ENCODE assay signal across 24 cellular contexts in genomic region chr12:967641-968040, GRCh38.
"Had no signal": no experiment of that assay in that cellular context is flagged by ENCODE, and none has a peak within 500 bp of the region (broad histone marks: within the 10 kb centered on the region; RNA-seq: fewer than 3 reads in every experiment).

No MANE protein-coding gene starts in this region.

- H3K36me3 Mint-ChIP-seq: naive B cell; natural killer cell; stimulated activated naive B cell treated with anti-CD40 and anti-IgM and Interleukin-4, amounts not matched to agents 10 μg/mL and 1 μg/mL and 100 μg/mL, for 72 hours had no signal

- H3K36me3 ChIP-seq: left lung, lower lobe of right lung, ovary, right atrium auricular region, right lobe of liver, stomach, thyroid gland, transverse colon, upper lobe of left lung, vagina had no signal

- H3K4me3 Mint-ChIP-seq: naive B cell; natural killer cell; stimulated activated naive B cell treated with anti-CD40 and anti-IgM and Interleukin-4, amounts not matched to agents 10 μg/mL and 1 μg/mL and 100 μg/mL, for 72 hours had no signal

- H3K4me1 ChIP-seq: left lung, lower lobe of right lung, right atrium auricular region, right lobe of liver, stomach, thyroid gland, transverse colon, upper lobe of left lung, vagina had no signal

- DNase-seq: hippocampal formation; kidney glomerular epithelial cell; left cardiac atrium; left lung; lower lobe of right lung; mammary epithelial cell; mesenchymal stem cell; naive B cell; natural killer cell; ovary; right lobe of liver; stimulated activated CD4-positive, alpha-beta T cell treated with anti-CD3 and anti-CD28 coated beads, Interleukin-2, amount 100 ng/mL, for 24 hours; stimulated activated CD4-positive, alpha-beta T cell treated with anti-CD3 and anti-CD28 coated beads, Interleukin-4, amount 100 ng/mL, for 1 hour; stimulated activated naive B cell treated with anti-CD40 and anti-IgM and Interleukin-4, amounts not matched to agents 10 μg/mL and 1 μg/mL and 100 μg/mL, for 72 hours; stimulated activated naive CD8-positive, alpha-beta T cell treated with anti-CD3 and anti-CD28 coated beads, Interleukin-15, Interleukin-2, amounts not matched to agents 100 U/mL and 50 U/mL, for 24 hours; stomach; testis; thyroid gland; transverse colon; upper lobe of left lung had no signal

- H3K4me1 Mint-ChIP-seq: naive B cell; natural killer cell; stimulated activated naive B cell treated with anti-CD40 and anti-IgM and Interleukin-4, amounts not matched to agents 10 μg/mL and 1 μg/mL and 100 μg/mL, for 72 hours had no signal

- H3K9me3 Mint-ChIP-seq: naive B cell; natural killer cell; stimulated activated naive B cell treated with anti-CD40 and anti-IgM and Interleukin-4, amounts not matched to agents 10 μg/mL and 1 μg/mL and 100 μg/mL, for 72 hours had no signal

- H3K27me3 ChIP-seq: left lung, ovary, right atrium auricular region, right lobe of liver, stomach, testis, thyroid gland, transverse colon, upper lobe of left lung, vagina had no signal

- H3K27me3 Mint-ChIP-seq: naive B cell; progenitor cell of endocrine pancreas; stimulated activated naive B cell treated with anti-CD40 and anti-IgM and Interleukin-4, amounts not matched to agents 10 μg/mL and 1 μg/mL and 100 μg/mL, for 72 hours had no signal

- H3K4me3 ChIP-seq: left lung, lower lobe of right lung, ovary, right atrium auricular region, right lobe of liver, smooth muscle cell, stomach, testis, thyroid gland, transverse colon, upper lobe of left lung, vagina had no signal

- H3K9me3 ChIP-seq: left lung, lower lobe of right lung, ovary, right atrium auricular region, right lobe of liver, stomach, testis, thyroid gland, transverse colon, upper lobe of left lung, vagina had no signal

- H3K27ac Mint-ChIP-seq: natural killer cell; stimulated activated naive B cell treated with anti-CD40 and anti-IgM and Interleukin-4, amounts not matched to agents 10 μg/mL and 1 μg/mL and 100 μg/mL, for 72 hours had no signal
